ENCODE assay signal across 12 cellular contexts in genomic region chr15:77503764-77504163, GRCh38.
"Had no signal": no experiment of that assay in that cellular context is flagged by ENCODE, and none has a peak within 500 bp of the region (broad histone marks: within the 10 kb centered on the region; RNA-seq: fewer than 3 reads in every experiment).

No MANE protein-coding gene starts in this region.

- H3K9me3 ChIP-seq: gastroesophageal sphincter had no signal

- H3K4me3 ChIP-seq: gastroesophageal sphincter, skin epidermis had no signal

- H3K27me3 Mint-ChIP-seq: type B pancreatic cell had no signal

- H3K27ac ChIP-seq: gastroesophageal sphincter, skin epidermis had no signal

- DNase-seq: activated CD4-positive, alpha-beta T cell treated with anti-CD3 and anti-CD28 coated beads, Interleukin-2, amount 50 U/mL, for 4 hours; activated CD4-positive, CD25-positive, alpha-beta regulatory T cell treated with anti-CD3 and anti-CD28 coated beads, Interleukin-2, amount 50 U/mL, for 72 hours; activated naive CD4-positive, alpha-beta T cell treated with anti-CD3 and anti-CD28 coated beads for 36 hours; activated T-cell treated with anti-CD3 and anti-CD28 coated beads for 4 hours; stimulated activated CD4-positive, alpha-beta T cell treated with anti-CD3 and anti-CD28 coated beads, Interleukin-15, amount 100 ng/mL, for 24 hours; stimulated activated CD4-positive, alpha-beta T cell treated with anti-CD3 and anti-CD28 coated beads, Interleukin-4, amount 100 ng/mL, for 24 hours; stimulated activated naive CD4-positive, alpha-beta T cell treated with Interleukin-2 at 50 U/mL for 16 hours; T1000 had no signal

- H3K36me3 ChIP-seq: gastroesophageal sphincter had no signal

- H3K27ac Mint-ChIP-seq: activated naive CD4-positive, alpha-beta T cell treated with anti-CD3 and anti-CD28 coated beads for 36 hours; activated T-helper 2 cell treated with anti-CD3 and anti-CD28 coated beads, Interferon-gamma antibody, Interleukin-2, Interleukin-4, amounts not matched to agents 10 μg/mL and 5 μg/mL and 100 μg/mL, durations not matched to agents 14 hours and 24 hours and 36 hours; type B pancreatic cell had no signal

- H3K9me3 Mint-ChIP-seq: activated naive CD4-positive, alpha-beta T cell treated with anti-CD3 and anti-CD28 coated beads for 36 hours; activated T-helper 2 cell treated with anti-CD3 and anti-CD28 coated beads, Interferon-gamma antibody, Interleukin-2, Interleukin-4, amounts not matched to agents 10 μg/mL and 5 μg/mL and 100 μg/mL, durations not matched to agents 14 hours and 24 hours and 36 hours; type B pancreatic cell had no signal

- ATAC-seq: gastroesophageal sphincter had no signal

- H3K4me3 Mint-ChIP-seq: activated naive CD4-positive, alpha-beta T cell treated with anti-CD3 and anti-CD28 coated beads for 36 hours; type B pancreatic cell had no signal

- H3K27me3 ChIP-seq: gastroesophageal sphincter had no signal
